ENCODE assay signal across 14 cellular contexts in the genomic region with DNA sequence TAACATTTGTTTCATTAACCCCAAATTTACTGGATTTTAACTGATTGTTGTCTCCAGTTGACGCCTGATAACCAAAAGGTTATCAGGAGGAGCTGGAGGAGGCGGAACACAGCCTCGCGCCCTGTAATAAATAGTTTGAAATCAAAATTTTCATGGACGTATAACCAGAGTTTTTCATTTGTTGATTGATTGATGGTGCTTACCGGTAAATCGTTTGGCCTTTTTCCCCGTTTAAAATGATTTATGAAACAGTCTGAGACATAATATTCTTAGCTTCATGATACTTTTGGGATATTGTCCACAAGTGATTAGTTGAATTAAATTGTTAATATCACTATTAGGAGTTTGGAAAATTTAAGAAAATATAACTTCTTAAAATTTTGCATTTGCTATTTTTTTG. TPM values are rescaled to one million over a fixed set of nuclear protein-coding genes. Genes with fewer than 3 reads are reported as not detected.
DNase-seq lines count a peak whose midpoint lies in the region; ATAC-seq and TF ChIP-seq lines count a peak whose summit lies in the region.
"Had no signal": no experiment of that assay in that cellular context is flagged by ENCODE, and none has a peak within 500 bp of the region (broad histone marks: within the 10 kb centered on the region; RNA-seq: fewer than 3 reads in every experiment).

No MANE protein-coding gene starts in this region.

- peak overlapping the region; percentile 93 for H3K4me3 Mint-ChIP-seq in T-helper 2 cell treated with Interferon-gamma antibody and Interleukin-4, amounts not matched to agents 5 μg/mL and 100 μg/mL, for 36 hours

- peak overlapping the region; percentile 92 for H3K4me3 ChIP-seq in PC-3 (ENCODE audit: low read length)
- peak overlapping the region; percentile 68 for H3K4me3 ChIP-seq in fibroblast of pulmonary artery (replicated peaks; ENCODE audit: low read depth, low read length)
- H3K4me3 ChIP-seq in skeletal muscle satellite cell (ENCODE audit: low read length), result peak overlapping the region; percentile 88

- peaks cover 16% of the 10 kb centered on the region for H3K4me1 Mint-ChIP-seq in T-helper 2 cell treated with Interferon-gamma antibody and Interleukin-4, amounts not matched to agents 5 μg/mL and 100 μg/mL, for 36 hours (ENCODE audit: low read depth)

- H3K9ac ChIP-seq in PC-3 (ENCODE audit: low read length) (peak overlapping the region; percentile 48; the same call in 1 of the 2 replicates), skeletal muscle satellite cell (ENCODE audit: low read depth, low read length) (peak overlapping the region; percentile 92)

- no peaks in the 10 kb centered on the region for H3K9me2 ChIP-seq in PC-3 (replicated peaks; ENCODE audit: low read length)

- peaks cover 20% of the 10 kb centered on the region; the same call in 1 of the 2 replicates for H4K20me1 ChIP-seq in PC-3 (ENCODE audit: low read length)

- H3K4me2 ChIP-seq in PC-3 (ENCODE audit: low read length), result peak overlapping the region; percentile 97
- H3K4me2 ChIP-seq in skeletal muscle satellite cell (ENCODE audit: low read length), result peak overlapping the region; percentile 97

- H3K27me3 ChIP-seq in PC-3 (ENCODE audit: low read length) (no peaks in the 10 kb centered on the region), skeletal muscle satellite cell (ENCODE audit: control insufficient read depth, insufficient read depth, low read length) (no peaks in the 10 kb centered on the region)
- H3K27me3 ChIP-seq: esophagus squamous epithelium, SJCRH30, tibial nerve had no signal

- intact Hi-C loops in PC-3 (cut with micrococcal nuclease), result no loop called here

- no peak for ATAC-seq in PC-3
- no peak for ATAC-seq in GM19455 (IDR thresholded peaks at IDR 0.05; ENCODE audit: unreplicated experiment)
- no peak for ATAC-seq in HG02588 (IDR thresholded peaks at IDR 0.05; ENCODE audit: unreplicated experiment)

- peaks cover 3% of the 10 kb centered on the region; the same call in 1 of the 2 replicates for H3K36me3 ChIP-seq in PC-3 (ENCODE audit: low read depth, low read length)
- no peaks in the 10 kb centered on the region for H3K36me3 ChIP-seq in skeletal muscle satellite cell (ENCODE audit: insufficient read depth, low read length)
- H3K36me3 ChIP-seq: esophagus squamous epithelium, SJCRH30, tibial nerve had no signal

- no peak overlapping the region for H2AFZ ChIP-seq in PC-3 (ENCODE audit: low read length)

- H3K4me1 ChIP-seq in PC-3 (ENCODE audit: insufficient read depth, low read length), result peaks cover 23% of the 10 kb centered on the region
- H3K4me1 ChIP-seq in skeletal muscle satellite cell (ENCODE audit: control insufficient read depth, insufficient read depth, low read length), result peaks cover 25% of the 10 kb centered on the region
- H3K4me1 ChIP-seq: SJCRH30 had no signal

- CTCF ChIA-PET in PC-3 (lab: Charles Lee), result no interaction called here

- H3F3A ChIP-seq in PC-3 (ENCODE audit: low read length, unreplicated experiment), result peaks cover 6% of the 10 kb centered on the region

- no peak for DNase-seq in T-helper 2 cell treated with Interferon-gamma antibody and Interleukin-4, amounts not matched to agents 5 μg/mL and 100 μg/mL, for 36 hours (ENCODE audit: low spot score)
- DNase-seq in T-helper 2 cell (no peak), PC-3 (no peak), fibroblast of pulmonary artery (ENCODE audit: low read depth) (no peak), EL (no peak)
- DNase-seq: 8988T, esophagus squamous epithelium, kidney, posterior cingulate gyrus, SJCRH30 had no signal

- H3K36me3 Mint-ChIP-seq in T-helper 2 cell treated with Interferon-gamma antibody and Interleukin-4, amounts not matched to agents 5 μg/mL and 100 μg/mL, for 36 hours (ENCODE audit: low read depth), result peaks cover 2% of the 10 kb centered on the region

- H3K9me3 ChIP-seq in PC-3 (ENCODE audit: low read length) (no peaks in the 10 kb centered on the region), skeletal muscle satellite cell (replicated peaks; ENCODE audit: low read length) (no peaks in the 10 kb centered on the region)
- H3K9me3 ChIP-seq: esophagus squamous epithelium, SJCRH30, tibial nerve had no signal

- H3K27ac ChIP-seq in PC-3 (ENCODE audit: low read length), result peak overlapping the region; percentile 89
- H3K27ac ChIP-seq: SJCRH30 had no signal

- no peaks in the 10 kb centered on the region for H3K9me3 Mint-ChIP-seq in T-helper 2 cell treated with Interferon-gamma antibody and Interleukin-4, amounts not matched to agents 5 μg/mL and 100 μg/mL, for 36 hours

- H3K27ac Mint-ChIP-seq in T-helper 2 cell treated with Interferon-gamma antibody and Interleukin-4, amounts not matched to agents 5 μg/mL and 100 μg/mL, for 36 hours, result no peak overlapping the region

- peaks cover 66% of the 10 kb centered on the region for H3K79me2 ChIP-seq in PC-3 (ENCODE audit: low read length)

- no TSS peak for BruUV-seq in PC-3 (replicated peaks; lab: Mats Ljungman, UMichigan)

- POLR2A ChIA-PET in PC-3 (lab: Charles Lee; ENCODE audit: unreplicated experiment), result interaction anchor here (0.7 kb wide), 1 partner anchor 127 kb away, joined by 4 read pairs; no protein-coding TSS in a partner anchor

- H3K27me3 Mint-ChIP-seq in T-helper 2 cell treated with Interferon-gamma antibody and Interleukin-4, amounts not matched to agents 5 μg/mL and 100 μg/mL, for 36 hours (ENCODE audit: low read depth), result no peaks in the 10 kb centered on the region

- TF ChIP-seq CTCF in PC-3 (conservative IDR thresholded peaks at IDR 0.05; ENCODE audit: low read depth, low read length), result no peak
- no peak for TF ChIP-seq CTCF in fibroblast of pulmonary artery (IDR thresholded peaks at IDR 0.05; ENCODE audit: low read length, missing control alignments)

RNA-seq across cellular contexts. Expression of gene FOCAD, which starts 1.7 kb away (rescaled TPM):
- 35.1 and 38.4 TPM in 2 replicates for total RNA-seq in PC-3 (2014; rRNA removed)
- 47.4 and 53.7 TPM in 2 replicates for total RNA-seq in skeletal muscle satellite cell (2012; rRNA removed)
